ENCODE assay signal across 10 cellular contexts in the genomic region with DNA sequence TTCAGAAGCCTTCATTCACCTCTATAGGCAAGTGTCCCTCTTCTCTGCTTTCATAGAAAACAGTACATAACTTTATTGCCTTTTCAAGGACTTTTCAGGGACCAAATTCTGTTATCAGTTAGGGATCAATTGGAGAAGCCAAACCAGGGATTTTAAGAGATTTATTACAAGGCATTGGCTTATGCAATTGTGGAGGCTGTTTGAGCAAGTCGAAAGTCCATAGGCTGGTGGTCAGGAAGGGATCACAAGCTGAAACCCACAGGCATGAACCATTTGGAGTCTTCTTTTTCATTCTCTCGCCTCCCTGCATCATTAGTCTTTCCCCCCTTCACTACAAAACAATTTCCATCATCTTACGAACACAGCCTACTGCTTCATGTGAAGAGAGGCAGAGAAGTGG. TPM values are rescaled to one million over a fixed set of nuclear protein-coding genes. Genes with fewer than 3 reads are reported as not detected.
"Had no signal": no experiment of that assay in that cellular context is flagged by ENCODE, and none has a peak within 500 bp of the region (broad histone marks: within the 10 kb centered on the region; RNA-seq: fewer than 3 reads in every experiment).

No MANE protein-coding gene starts in this region.

- ATAC-seq: HCT116, K562 had no signal

- H3K9ac ChIP-seq: GM23248 had no signal

- H3K4me1 ChIP-seq: HAP-1 had no signal

- H3K4me3 ChIP-seq: GM23248, HAP-1, K562 had no signal

- H3K27ac ChIP-seq: GM23248, HL-60 had no signal

- H3K9me3 ChIP-seq: HAP-1 had no signal

- DNase-seq: GM23248, GOT3, H7, HFFc6, IMR-90 had no signal

- H3K36me3 ChIP-seq: HAP-1 had no signal

- FAIRE-seq: K562 had no signal

- H2AFZ ChIP-seq: GM23248 had no signal

RNA-seq across cellular contexts. Expression of a gene that starts 34.8 kb away (rescaled TPM):
- total RNA-seq: GM23248, H7, HFFc6, HT1080, IMR-90, K562 had no signal
- polyA plus RNA-seq: GM23248, IMR-90, K562 had no signal
